1 cellular context compared by ENCODE assay signal in the genomic region with DNA sequence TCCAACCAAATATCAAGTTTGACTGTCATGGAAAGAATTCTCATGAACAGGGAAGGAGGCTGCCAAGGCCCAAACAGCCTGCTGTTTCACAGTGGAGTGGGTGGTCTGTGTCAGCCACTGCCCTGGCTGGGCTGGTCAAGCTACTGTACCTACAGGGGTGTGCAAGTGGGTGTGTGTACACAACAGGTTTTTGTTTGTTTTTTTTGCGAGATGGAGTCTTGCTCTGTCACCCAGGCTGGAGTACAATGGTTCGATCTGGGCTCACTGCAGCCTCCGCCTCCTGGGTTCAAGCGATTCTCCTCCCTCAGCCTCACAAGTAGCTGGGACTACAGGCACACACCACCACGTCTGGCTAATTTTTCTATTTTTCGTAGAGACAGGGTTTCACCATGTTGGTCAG. TPM values are rescaled to one million over a fixed set of nuclear protein-coding genes. Genes with fewer than 3 reads are reported as not detected.
"Had no signal": no experiment of that assay in that cellular context is flagged by ENCODE, and none has a peak within 500 bp of the region (broad histone marks: within the 10 kb centered on the region; RNA-seq: fewer than 3 reads in every experiment).

No MANE protein-coding gene starts in this region.

RNA-seq across cellular contexts. Expression of a gene that starts 32.2 kb away (rescaled TPM):
- total RNA-seq: ureter had no signal
